ENCODE assay signal across 8 cellular contexts in the genomic region with DNA sequence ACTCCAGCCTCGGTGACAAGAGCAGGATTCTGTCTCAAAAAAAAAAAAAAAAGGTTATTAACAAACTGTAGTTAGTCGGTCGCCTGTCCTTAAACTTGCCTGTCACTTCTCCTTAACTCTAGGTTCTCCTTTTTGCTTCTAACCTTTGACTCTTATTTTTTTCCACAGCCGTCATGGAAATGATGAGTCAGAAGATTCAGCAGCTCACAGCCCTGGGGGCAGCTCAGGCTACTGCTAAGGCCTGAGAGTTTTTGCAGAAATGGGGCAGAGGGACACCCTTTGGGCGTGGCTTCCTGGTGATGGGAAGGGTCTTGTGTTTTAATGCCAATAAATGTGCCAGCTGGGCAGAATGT. TPM values are rescaled to one million over a fixed set of nuclear protein-coding genes. Genes with fewer than 3 reads are reported as not detected.
DNase-seq lines count a peak whose midpoint lies in the region; ATAC-seq and TF ChIP-seq lines count a peak whose summit lies in the region.

No MANE protein-coding gene starts in this region.

- H3K9ac ChIP-seq in HUES48 (ENCODE audit: low read depth, low read length) (no peak overlapping the region), neural cell (ENCODE audit: low read length) (peak overlapping the region; percentile 78)

- POLR2A ChIA-PET in activated B cell treated with CpG ODN at 0.5 μM for 24 hours (lab: Charles Lee), result interaction anchor here (0.7 to 8.5 kb wide), 14 partner anchors 9 to 220 kb away, joined by 3 to 114 read pairs (median 4); a partner anchor contains a TSS

- H4K20me1 ChIP-seq in neural cell (ENCODE audit: insufficient read depth), result no peaks in the 10 kb centered on the region

- CTCF ChIA-PET in activated B cell treated with CpG ODN at 0.5 μM for 24 hours (lab: Charles Lee), result interaction anchor here (0.7 to 5.5 kb wide), 8 partner anchors 22 to 139 kb away, joined by 3 to 37 read pairs (median 8); a partner anchor contains a TSS

- peaks cover 67% of the 10 kb centered on the region for H3K36me3 Mint-ChIP-seq in activated B cell treated with CpG ODN at 0.5 μM for 24 hours (ENCODE audit: low read depth)

- H3K27me3 Mint-ChIP-seq in activated B cell treated with CpG ODN at 0.5 μM for 24 hours, result no peaks in the 10 kb centered on the region

- H3K9me3 ChIP-seq in HUES48 (ENCODE audit: control insufficient read depth, insufficient read depth, low read length), result no peaks in the 10 kb centered on the region
- H3K9me3 ChIP-seq in neural cell (ENCODE audit: low read length), result no peaks in the 10 kb centered on the region

- no peaks in the 10 kb centered on the region for H3K9me2 ChIP-seq in neural cell (ENCODE audit: insufficient read depth, low read length)

- peak overlapping the region; percentile 87 for H3K27ac ChIP-seq in HUES48 (ENCODE audit: low read depth, low read length)
- H3K27ac ChIP-seq in neural cell (ENCODE audit: low read length), result peak overlapping the region; percentile 77

- in situ Hi-C loops in ACHN (cut with HindIII; ENCODE audit: low pct_ligation_motif_present, low pct_unique_long_range_greater_than_20kb, low sequenced_read_pairs), result no loop called here
- in situ Hi-C loops in GM13977 (cut with MboI; ENCODE audit: low pct_unique_long_range_greater_than_20kb, low sequenced_read_pairs, unreplicated experiment), result no loop called here

- TF ChIP-seq EP300 in neural cell (conservative IDR thresholded peaks at IDR 0.05; ENCODE audit: poor library complexity, severe bottlenecking), result no peak

- TF ChIP-seq CTCF in activated B cell treated with CpG ODN at 0.5 μM for 24 hours (IDR thresholded peaks at IDR 0.05) (no peak), epithelial cell of proximal tubule (conservative IDR thresholded peaks at IDR 0.05; ENCODE audit: low read depth, low read length) (no peak), neural cell (IDR thresholded peaks at IDR 0.05; ENCODE audit: poor library complexity, severe bottlenecking) (no peak), GM13977 (IDR thresholded peaks at IDR 0.05; ENCODE audit: extremely low read depth, insufficient read depth, missing control alignments) (no peak)

- H3K27me3 ChIP-seq in HUES48 (ENCODE audit: control insufficient read depth, insufficient read depth, low read length), result no peaks in the 10 kb centered on the region
- no peaks in the 10 kb centered on the region for H3K27me3 ChIP-seq in neural cell (ENCODE audit: insufficient read depth, low read depth, low read length)

- H3K4me3 ChIP-seq in HUES48 (ENCODE audit: low read depth, low read length), result peak overlapping the region; percentile 82; the same call in 1 of the 2 replicates
- H3K4me3 ChIP-seq in epithelial cell of proximal tubule (ENCODE audit: low read depth, low read length), result peak overlapping the region; percentile 94
- H3K4me3 ChIP-seq in neural cell (ENCODE audit: low read length), result peak overlapping the region; percentile 94

- no peak for TF ChIP-seq RAD21 in neural cell (conservative IDR thresholded peaks at IDR 0.05)

- H3K4me3 Mint-ChIP-seq in activated B cell treated with CpG ODN at 0.5 μM for 24 hours, result peak overlapping the region; percentile 100

- ATAC-seq in activated B cell treated with CpG ODN at 0.5 μM for 24 hours (ENCODE audit: low read depth), result peak; percentile 19

- peaks cover 3% of the 10 kb centered on the region for H3F3A ChIP-seq in neural cell (ENCODE audit: insufficient read depth, low read length, poor library complexity, severe bottlenecking)

- H2AFZ ChIP-seq in neural cell (ENCODE audit: low read depth, low read length), result no peak overlapping the region

- H3K9me3 Mint-ChIP-seq in activated B cell treated with CpG ODN at 0.5 μM for 24 hours, result no peaks in the 10 kb centered on the region

- H3K79me2 ChIP-seq in neural cell (replicated peaks; ENCODE audit: insufficient read depth, low read length), result peaks cover 33% of the 10 kb centered on the region

- intact Hi-C loops in activated B cell treated with CpG ODN at 0.5 μM for 24 hours (cut with micrococcal nuclease), result loop anchor here (1.0 kb wide), 5 partner anchors 22 to 153 kb away; a partner anchor contains a TSS

- peaks cover 12% of the 10 kb centered on the region for H3K4me1 ChIP-seq in HUES48 (ENCODE audit: control insufficient read depth, insufficient read depth, low read length)

- peak; percentile 74 for DNase-seq in ACHN
- no peak for DNase-seq in activated B cell treated with CpG ODN at 0.5 μM for 24 hours
- no peak for DNase-seq in epithelial cell of proximal tubule (ENCODE audit: low read depth)
- no peak for DNase-seq in UCSD-AML1 (lab: John Stamatoyannopoulos, UW; ENCODE audit: unreplicated experiment)
- DNase-seq in GM13977 (ENCODE audit: low spot score), result no peak
- no peak for DNase-seq in DMS153 (lab: John Stamatoyannopoulos, UW)

- H3K4me1 Mint-ChIP-seq in activated B cell treated with CpG ODN at 0.5 μM for 24 hours, result peaks cover 68% of the 10 kb centered on the region

- H3K27ac Mint-ChIP-seq in activated B cell treated with CpG ODN at 0.5 μM for 24 hours, result peak overlapping the region; percentile 95

- H3K36me3 ChIP-seq in HUES48 (ENCODE audit: control insufficient read depth, insufficient read depth, low read length), result peaks cover 49% of the 10 kb centered on the region
- H3K36me3 ChIP-seq in neural cell (ENCODE audit: insufficient read depth, low read length), result no peaks in the 10 kb centered on the region

- H3K4me2 ChIP-seq in neural cell (ENCODE audit: low read length), result no peak overlapping the region

TF ChIP-seq in neural cell, 6 proteins besides CTCF, POLR2A, EP300 and RAD21:
- TF ChIP-seq MXI1 (conservative IDR thresholded peaks at IDR 0.05; ENCODE audit: poor library complexity, severe bottlenecking), result no peak
- no peak for TF ChIP-seq POLR2AphosphoS5 (IDR thresholded peaks at IDR 0.05)
- TF ChIP-seq EZH2 (IDR thresholded peaks at IDR 0.05; ENCODE audit: borderline replicate concordance, insufficient read depth, low read length, poor library complexity, severe bottlenecking), result no peak
- TF ChIP-seq, protein P1, sequence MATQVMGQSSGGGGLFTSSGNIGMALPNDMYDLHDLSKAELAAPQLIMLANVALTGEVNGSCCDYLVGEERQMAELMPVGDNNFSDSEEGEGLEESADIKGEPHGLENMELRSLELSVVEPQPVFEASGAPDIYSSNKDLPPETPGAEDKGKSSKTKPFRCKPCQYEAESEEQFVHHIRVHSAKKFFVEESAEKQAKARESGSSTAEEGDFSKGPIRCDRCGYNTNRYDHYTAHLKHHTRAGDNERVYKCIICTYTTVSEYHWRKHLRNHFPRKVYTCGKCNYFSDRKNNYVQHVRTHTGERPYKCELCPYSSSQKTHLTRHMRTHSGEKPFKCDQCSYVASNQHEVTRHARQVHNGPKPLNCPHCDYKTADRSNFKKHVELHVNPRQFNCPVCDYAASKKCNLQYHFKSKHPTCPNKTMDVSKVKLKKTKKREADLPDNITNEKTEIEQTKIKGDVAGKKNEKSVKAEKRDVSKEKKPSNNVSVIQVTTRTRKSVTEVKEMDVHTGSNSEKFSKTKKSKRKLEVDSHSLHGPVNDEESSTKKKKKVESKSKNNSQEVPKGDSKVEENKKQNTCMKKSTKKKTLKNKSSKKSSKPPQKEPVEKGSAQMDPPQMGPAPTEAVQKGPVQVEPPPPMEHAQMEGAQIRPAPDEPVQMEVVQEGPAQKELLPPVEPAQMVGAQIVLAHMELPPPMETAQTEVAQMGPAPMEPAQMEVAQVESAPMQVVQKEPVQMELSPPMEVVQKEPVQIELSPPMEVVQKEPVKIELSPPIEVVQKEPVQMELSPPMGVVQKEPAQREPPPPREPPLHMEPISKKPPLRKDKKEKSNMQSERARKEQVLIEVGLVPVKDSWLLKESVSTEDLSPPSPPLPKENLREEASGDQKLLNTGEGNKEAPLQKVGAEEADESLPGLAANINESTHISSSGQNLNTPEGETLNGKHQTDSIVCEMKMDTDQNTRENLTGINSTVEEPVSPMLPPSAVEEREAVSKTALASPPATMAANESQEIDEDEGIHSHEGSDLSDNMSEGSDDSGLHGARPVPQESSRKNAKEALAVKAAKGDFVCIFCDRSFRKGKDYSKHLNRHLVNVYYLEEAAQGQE (IDR thresholded peaks at IDR 0.05; ENCODE audit: borderline replicate concordance), result no peak
- TF ChIP-seq SMC3 (conservative IDR thresholded peaks at IDR 0.05; ENCODE audit: poor library complexity), result no peak
- TF ChIP-seq TAF1 (IDR thresholded peaks at IDR 0.05; ENCODE audit: low read depth), result no peak
TF ChIP-seq in neural cell: peak in this region for 0.

RNA-seq across cellular contexts. Expression of a gene that starts 0.4 kb away (rescaled TPM):
- total RNA-seq in activated B cell treated with CpG ODN at 0.5 μM for 24 hours (59.1 and 65.3 TPM in 2 replicates), epithelial cell of proximal tubule (65.3 and 70.9 TPM in 2 replicates)
- 70.5 and 84.1 TPM in 2 replicates for polyA plus RNA-seq in neural cell
- polyA minus RNA-seq in neural cell, result 30.1 and 30.2 TPM in 2 replicates

RNA-seq across cellular contexts. Expression of a gene that starts 3.7 kb away (rescaled TPM):
- total RNA-seq in activated B cell treated with CpG ODN at 0.5 μM for 24 hours (486 and 578 TPM in 2 replicates), epithelial cell of proximal tubule (353 and 443 TPM in 2 replicates)
- 1,371 and 1,383 TPM in 2 replicates for polyA plus RNA-seq in neural cell
- polyA minus RNA-seq in neural cell, result 174 and 217 TPM in 2 replicates

RNA-seq across cellular contexts. Expression of a gene that starts 22.3 kb away (rescaled TPM):
- total RNA-seq in activated B cell treated with CpG ODN at 0.5 μM for 24 hours, result 57.3 and 72.1 TPM in 2 replicates
- total RNA-seq in epithelial cell of proximal tubule, result 80.3 and 84.5 TPM in 2 replicates
- polyA plus RNA-seq in neural cell, result 138 and 153 TPM in 2 replicates
- polyA minus RNA-seq in neural cell, result 44.5 and 53.6 TPM in 2 replicates

RNA-seq across cellular contexts. Expression of a gene that starts 31.0 kb away (rescaled TPM):
- total RNA-seq in activated B cell treated with CpG ODN at 0.5 μM for 24 hours (6.2 and 8.2 TPM in 2 replicates), epithelial cell of proximal tubule (32.0 and 40.1 TPM in 2 replicates)
- 0.33 and 4.5 TPM in 2 replicates for polyA plus RNA-seq in neural cell
- polyA minus RNA-seq in neural cell, result 0.93 and 0.97 TPM in 2 replicates

RNA-seq across cellular contexts. Expression of a gene that starts 37.1 kb away (rescaled TPM):
- not detected in 2 replicates for total RNA-seq in activated B cell treated with CpG ODN at 0.5 μM for 24 hours
- total RNA-seq in epithelial cell of proximal tubule, result not detected in 2 replicates
- polyA plus RNA-seq in neural cell, result not detected in 2 replicates
- not detected in 2 replicates for polyA minus RNA-seq in neural cell
